8 cellular contexts compared by ENCODE assay signal in the genomic region with DNA sequence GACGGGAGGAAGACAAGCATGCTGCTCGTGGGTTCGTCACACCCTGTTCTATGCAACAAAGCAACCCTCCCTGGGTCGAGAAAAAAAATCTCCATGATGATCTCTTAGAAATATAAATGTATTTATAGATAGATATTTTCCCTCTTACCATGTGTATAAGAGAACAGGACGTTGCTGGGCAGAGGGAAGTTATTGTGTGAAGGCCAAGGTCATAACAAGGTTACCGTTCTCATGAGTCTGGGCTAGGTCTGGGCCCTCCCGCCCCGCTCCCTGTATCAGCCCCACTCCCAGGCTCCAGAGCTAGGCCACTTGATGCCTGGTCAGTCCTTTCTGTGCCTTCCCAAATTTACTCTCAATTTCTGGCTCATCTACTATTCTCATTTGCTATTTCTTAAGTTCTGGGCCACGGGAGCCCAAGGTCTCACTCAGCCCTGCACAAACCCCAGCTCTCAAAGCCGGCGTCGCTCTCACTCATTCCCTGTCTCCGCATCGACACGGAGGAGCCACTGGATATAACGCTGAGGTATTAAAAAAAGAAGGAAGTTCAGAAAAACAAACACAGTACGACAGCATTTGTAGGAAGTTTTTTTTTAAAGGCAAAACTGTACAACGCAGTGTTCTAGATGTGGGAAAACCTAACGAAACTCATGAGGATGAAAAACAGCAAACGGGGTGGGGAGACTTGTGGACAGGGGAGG.
DNase-seq lines count a peak whose midpoint lies in the region; ATAC-seq and TF ChIP-seq lines count a peak whose summit lies in the region.

No MANE protein-coding gene starts in this region.

- WGBS in liver = 24% methylated on average over 20 of the region's 20 CpGs

- H3K4me3 Mint-ChIP-seq in CD8-positive, alpha-beta memory T cell = peak overlapping the region; percentile 76 to 92 (median 83)
- H3K4me3 Mint-ChIP-seq in brain = peak overlapping the region; percentile 74 to 85 (median 82)

- H3K36me3 Mint-ChIP-seq in CD8-positive, alpha-beta memory T cell = peaks cover 0 to 1% (median 0%) of the 10 kb centered on the region in 3 donors
- peaks cover 3% of the 10 kb centered on the region for H3K36me3 Mint-ChIP-seq in brain

- H3K27me3 ChIP-seq in CD8-positive, alpha-beta memory T cell (ENCODE audit: insufficient read depth, low read length, poor library complexity, severe bottlenecking) = no peaks in the 10 kb centered on the region
- H3K27me3 ChIP-seq in liver (ENCODE audit: control insufficient read depth in 4 of 4, insufficient read depth in 4 of 4, low read length in 3 of 4) = no peaks in the 10 kb centered on the region

- peaks cover 0 to 2% (median 0%) of the 10 kb centered on the region in 5 donors for H3K9me3 Mint-ChIP-seq in CD8-positive, alpha-beta memory T cell
- peaks cover 0 to 3% (median 0%) of the 10 kb centered on the region in 5 experiments for H3K9me3 Mint-ChIP-seq in brain

- TF ChIP-seq RAD21 in liver (IDR thresholded peaks at IDR 0.05) = peak in 1 of 2 donors; percentile 30

- peaks cover 35% of the 10 kb centered on the region for H3K4me1 ChIP-seq in CD8-positive, alpha-beta memory T cell (ENCODE audit: insufficient read depth, low read length)
- H3K4me1 ChIP-seq in liver (ENCODE audit: control insufficient read depth in 4 of 4, insufficient read depth in 4 of 4, low read length in 3 of 4) = peaks cover 6 to 56% (median 36%) of the 10 kb centered on the region in 4 donors

- POLR2A ChIA-PET in CD8-positive, alpha-beta memory T cell (lab: Charles Lee) = no interaction called here

- no peaks in the 10 kb centered on the region for H3K9me3 ChIP-seq in CD8-positive, alpha-beta memory T cell (ENCODE audit: low read length)
- H3K9me3 ChIP-seq in liver (ENCODE audit: control insufficient read depth in 4 of 4, low read length in 3 of 4) = no peaks in the 10 kb centered on the region

- H3K4me3 ChIP-seq in CD8-positive, alpha-beta memory T cell (ENCODE audit: low read length) = peak overlapping the region; percentile 61
- peak overlapping the region in 2 of 3 donors; percentile 25 to 38 for H3K4me3 ChIP-seq in liver (ENCODE audit: low read depth in 1 of 3, low read length in 3 of 3)

- peaks cover 18 to 38% (median 34%) of the 10 kb centered on the region in 3 donors for H3K4me1 Mint-ChIP-seq in CD8-positive, alpha-beta memory T cell
- peaks cover 98% of the 10 kb centered on the region for H3K4me1 Mint-ChIP-seq in brain

- peak overlapping the region; percentile 50 to 69 for H3K9ac ChIP-seq in liver (ENCODE audit: low read depth in 1 of 2, low read length in 2 of 2)

- CTCF ChIA-PET in CD8-positive, alpha-beta memory T cell (lab: Charles Lee) = interaction anchor here (0.6 kb wide), 1 partner anchor 76 kb away, joined by 3 read pairs; no protein-coding TSS in a partner anchor

- peak in 2 of 5 donors; percentile 14 to 46 for DNase-seq in CD8-positive, alpha-beta memory T cell
- peak; percentile 77 for DNase-seq in NCI-H82 (lab: John Stamatoyannopoulos, UW)
- DNase-seq in stromal cell of bone marrow (ENCODE audit: low read depth) = peak; percentile 33
- no peak for DNase-seq in NCI-H345 treated with DMSO at 0.1 percent for 48 hours (lab: John Stamatoyannopoulos, UW; ENCODE audit: unreplicated experiment)
- no peak for DNase-seq in NCI-H524 (lab: John Stamatoyannopoulos, UW)

- peak overlapping the region; percentile 82 for H3K27ac ChIP-seq in CD8-positive, alpha-beta memory T cell (ENCODE audit: low read depth, low read length)
- H3K27ac ChIP-seq in liver (ENCODE audit: low read depth in 1 of 2, low read length in 2 of 2) = peak overlapping the region; percentile 86 to 91

- H3K27me3 Mint-ChIP-seq in CD8-positive, alpha-beta memory T cell = peaks cover 3 to 7% of the 10 kb centered on the region in 2 donors
- H3K27me3 Mint-ChIP-seq in brain = no peaks in the 10 kb centered on the region

- H3K36me3 ChIP-seq in CD8-positive, alpha-beta memory T cell (ENCODE audit: insufficient read depth, low read length) = no peaks in the 10 kb centered on the region
- H3K36me3 ChIP-seq in liver (ENCODE audit: control insufficient read depth in 4 of 4, insufficient read depth in 3 of 4, low read depth in 1 of 4, low read length in 3 of 4) = no peaks in the 10 kb centered on the region

- no peak for ATAC-seq in HG02852 (IDR thresholded peaks at IDR 0.05; ENCODE audit: unreplicated experiment)

- no peak for TF ChIP-seq CTCF in brain (conservative IDR thresholded peaks at IDR 0.05)
- no peak for TF ChIP-seq CTCF in liver (IDR thresholded peaks at IDR 0.05; ENCODE audit: low read depth, low read length, missing input control)

- H3K27ac Mint-ChIP-seq in CD8-positive, alpha-beta memory T cell = peak overlapping the region; percentile 81 to 96 (median 90)
- H3K27ac Mint-ChIP-seq in brain = peak overlapping the region; percentile 92 to 98 (median 96)

TF ChIP-seq in liver, 16 proteins besides CTCF, POLR2A, EP300 and RAD21:
- TF ChIP-seq NR2F2 (IDR thresholded peaks at IDR 0.05) (peak; percentile 17), FOXA2 (IDR thresholded peaks at IDR 0.05) (no peak)

Comparison
In these comparisons a context has a peak if more than half of its experiments do, and no peak if none do; other contexts are left out.
1. DNase-seq: peak in NCI-H82 (single experiment) and stromal cell of bone marrow (single experiment); none in NCI-H345 treated with DMSO at 0.1 percent for 48 hours (single experiment) and NCI-H524 (0 of 2).